Comparison of ENCODE assay signal across 16 cellular contexts in genomic region chr9:14258840-14259239, GRCh38. TPM values are rescaled to one million over a fixed set of nuclear protein-coding genes. Genes with fewer than 3 reads are reported as not detected.
A peak's percentile ranks its signal among the peaks of the same experiment; 100 is the strongest.
DNase-seq lines count a peak whose midpoint lies in the region; ATAC-seq and TF ChIP-seq lines count a peak whose summit lies in the region.
"Had no signal": no experiment of that assay in that cellular context is flagged by ENCODE, and none has a peak within 500 bp of the region (broad histone marks: within the 10 kb centered on the region; RNA-seq: fewer than 3 reads in every experiment).

No MANE protein-coding gene starts in this region.

- WGBS in esophagus muscularis mucosa: 57% methylated on average over 2 of the region's 2 CpGs

- DNase-seq in RWPE2 (ENCODE audit: low spot score) (no peak), esophagus muscularis mucosa (ENCODE audit: extremely low spot score) (no peak), WERI-Rb-1 (no peak), Ammon's horn (ENCODE audit: low spot score) (no peak)
- DNase-seq in stimulated activated naive B cell treated with anti-CD40 and anti-IgM and Interleukin-4, amounts not matched to agents 10 μg/mL and 1 μg/mL and 100 μg/mL, for 72 hours: no peak
- DNase-seq: ACHN; activated naive CD8-positive, alpha-beta T cell treated with anti-CD3 and anti-CD28 coated beads, Interleukin-2, amount 10 ng/mL, durations not matched to agents 7 days and 5 days; CD4-positive, alpha-beta T cell; DMS79; left lung; naive B cell; posterior cingulate gyrus had no signal

- H2AFZ ChIP-seq in ACC112 (ENCODE audit: low read length, unreplicated experiment): no peak overlapping the region

- no peak overlapping the region for H3K4me3 Mint-ChIP-seq in nephron
- no peak overlapping the region for H3K4me3 Mint-ChIP-seq in stimulated activated naive B cell treated with anti-CD40 and anti-IgM and Interleukin-4, amounts not matched to agents 10 μg/mL and 1 μg/mL and 100 μg/mL, for 72 hours
- H3K4me3 Mint-ChIP-seq: activated naive CD8-positive, alpha-beta T cell treated with anti-CD3 and anti-CD28 coated beads, Interleukin-2, amount 10 ng/mL, durations not matched to agents 7 days and 5 days; CD4-positive, alpha-beta T cell; naive B cell; stimulated activated memory B cell treated with anti-CD40 and anti-IgM and Interleukin-4, amounts not matched to agents 10 μg/mL and 1 μg/mL and 100 μg/mL, for 72 hours had no signal

- intact Hi-C loops in esophagus muscularis mucosa (cut with DNase I): loop anchor here (5.0 kb wide), 1 partner anchor 48 kb away; no protein-coding TSS in a partner anchor

- no peak for TF ChIP-seq EP300 in esophagus muscularis mucosa (IDR thresholded peaks at IDR 0.05)

- peaks cover 68% of the 10 kb centered on the region for H3K4me1 Mint-ChIP-seq in nephron
- no peaks in the 10 kb centered on the region for H3K4me1 Mint-ChIP-seq in stimulated activated naive B cell treated with anti-CD40 and anti-IgM and Interleukin-4, amounts not matched to agents 10 μg/mL and 1 μg/mL and 100 μg/mL, for 72 hours
- H3K4me1 Mint-ChIP-seq: activated naive CD8-positive, alpha-beta T cell treated with anti-CD3 and anti-CD28 coated beads, Interleukin-2, amount 10 ng/mL, durations not matched to agents 7 days and 5 days; naive B cell; stimulated activated memory B cell treated with anti-CD40 and anti-IgM and Interleukin-4, amounts not matched to agents 10 μg/mL and 1 μg/mL and 100 μg/mL, for 72 hours had no signal

- H3K27ac ChIP-seq in ACC112 (ENCODE audit: low read depth, low read length): peak overlapping the region; percentile 52
- H3K27ac ChIP-seq in RWPE2 (ENCODE audit: poor library complexity, severe bottlenecking): peak overlapping the region; percentile 21
- peak overlapping the region in 3 of 4 donors; percentile 28 to 73 (median 28) for H3K27ac ChIP-seq in esophagus muscularis mucosa (replicated peaks in 1 of 4)
- H3K27ac ChIP-seq in WERI-Rb-1: no peak overlapping the region
- H3K27ac ChIP-seq: left lung had no signal

- TF ChIP-seq POLR2A in esophagus muscularis mucosa (IDR thresholded peaks at IDR 0.05; ENCODE audit: low read depth): no peak

- H3K4me3 ChIP-seq in ACC112 (ENCODE audit: low read depth, low read length) (peak overlapping the region; percentile 16; the same call in 1 of the 2 replicates), RWPE2 (ENCODE audit: severe bottlenecking) (no peak overlapping the region), esophagus muscularis mucosa (no peak overlapping the region), WERI-Rb-1 (ENCODE audit: low read depth, low read length) (no peak overlapping the region)
- H3K4me3 ChIP-seq: left lung had no signal

- H3K9me3 ChIP-seq in RWPE2 (ENCODE audit: severe bottlenecking) (no peaks in the 10 kb centered on the region), esophagus muscularis mucosa (no peaks in the 10 kb centered on the region), WERI-Rb-1 (ENCODE audit: severe bottlenecking) (no peaks in the 10 kb centered on the region)
- H3K9me3 ChIP-seq: left lung had no signal

- H3K27me3 Mint-ChIP-seq in nephron (ENCODE audit: low read depth): peaks cover 5% of the 10 kb centered on the region
- H3K27me3 Mint-ChIP-seq in stimulated activated naive B cell treated with anti-CD40 and anti-IgM and Interleukin-4, amounts not matched to agents 10 μg/mL and 1 μg/mL and 100 μg/mL, for 72 hours: no peaks in the 10 kb centered on the region
- H3K27me3 Mint-ChIP-seq: activated naive CD8-positive, alpha-beta T cell treated with anti-CD3 and anti-CD28 coated beads, Interleukin-2, amount 10 ng/mL, durations not matched to agents 7 days and 5 days; CD4-positive, alpha-beta T cell; naive B cell; stimulated activated memory B cell treated with anti-CD40 and anti-IgM and Interleukin-4, amounts not matched to agents 10 μg/mL and 1 μg/mL and 100 μg/mL, for 72 hours had no signal

- TF ChIP-seq CTCF in RWPE2 (IDR thresholded peaks at IDR 0.05; ENCODE audit: poor library complexity, severe bottlenecking) (no peak), esophagus muscularis mucosa (IDR thresholded peaks at IDR 0.05) (no peak), nephron (IDR thresholded peaks at IDR 0.05; ENCODE audit: unreplicated experiment in 3 of 3) (no peak), WERI-Rb-1 (IDR thresholded peaks at IDR 0.05; ENCODE audit: low read depth, low read length) (no peak)

- no peaks in the 10 kb centered on the region for H3K27me3 ChIP-seq in ACC112 (ENCODE audit: insufficient read depth, low read length)
- no peaks in the 10 kb centered on the region for H3K27me3 ChIP-seq in RWPE2 (ENCODE audit: insufficient read depth, poor library complexity, severe bottlenecking)
- no peaks in the 10 kb centered on the region for H3K27me3 ChIP-seq in esophagus muscularis mucosa
- no peaks in the 10 kb centered on the region for H3K27me3 ChIP-seq in WERI-Rb-1 (ENCODE audit: insufficient read depth, low read depth, severe bottlenecking)
- H3K27me3 ChIP-seq: left lung had no signal

- H3K36me3 ChIP-seq in ACC112 (ENCODE audit: insufficient read depth, low read length) (no peaks in the 10 kb centered on the region), RWPE2 (ENCODE audit: low read depth) (peaks cover 23% of the 10 kb centered on the region), esophagus muscularis mucosa (no peaks in the 10 kb centered on the region), WERI-Rb-1 (no peaks in the 10 kb centered on the region)
- H3K36me3 ChIP-seq: left lung had no signal

- ATAC-seq in RWPE2 (ENCODE audit: low read depth): peak; percentile 76
- ATAC-seq in GM18520 (IDR thresholded peaks at IDR 0.05; ENCODE audit: unreplicated experiment): no peak
- ATAC-seq in stimulated activated naive B cell treated with anti-CD40 and anti-IgM and Interleukin-4, amounts not matched to agents 10 μg/mL and 1 μg/mL and 100 μg/mL, for 72 hours (replicated peaks): no peak
- ATAC-seq: left lung; stimulated activated memory B cell treated with anti-CD40 and anti-IgM and Interleukin-4, amounts not matched to agents 10 μg/mL and 1 μg/mL and 100 μg/mL, for 72 hours had no signal

- H3K79me2 ChIP-seq in ACC112 (ENCODE audit: control insufficient read depth, insufficient read depth, low read length, unreplicated experiment): peaks cover 61% of the 10 kb centered on the region

- H3K27ac Mint-ChIP-seq in nephron: peak overlapping the region in 2 of 3 experiments; percentile 33 to 56
- no peak overlapping the region for H3K27ac Mint-ChIP-seq in stimulated activated naive B cell treated with anti-CD40 and anti-IgM and Interleukin-4, amounts not matched to agents 10 μg/mL and 1 μg/mL and 100 μg/mL, for 72 hours
- H3K27ac Mint-ChIP-seq: activated naive CD8-positive, alpha-beta T cell treated with anti-CD3 and anti-CD28 coated beads, Interleukin-2, amount 10 ng/mL, durations not matched to agents 7 days and 5 days; CD4-positive, alpha-beta T cell; stimulated activated memory B cell treated with anti-CD40 and anti-IgM and Interleukin-4, amounts not matched to agents 10 μg/mL and 1 μg/mL and 100 μg/mL, for 72 hours had no signal

- no peaks in the 10 kb centered on the region for H3K9me3 Mint-ChIP-seq in nephron
- no peaks in the 10 kb centered on the region for H3K9me3 Mint-ChIP-seq in stimulated activated naive B cell treated with anti-CD40 and anti-IgM and Interleukin-4, amounts not matched to agents 10 μg/mL and 1 μg/mL and 100 μg/mL, for 72 hours
- H3K9me3 Mint-ChIP-seq: activated naive CD8-positive, alpha-beta T cell treated with anti-CD3 and anti-CD28 coated beads, Interleukin-2, amount 10 ng/mL, durations not matched to agents 7 days and 5 days; CD4-positive, alpha-beta T cell; stimulated activated memory B cell treated with anti-CD40 and anti-IgM and Interleukin-4, amounts not matched to agents 10 μg/mL and 1 μg/mL and 100 μg/mL, for 72 hours had no signal

- H3K36me3 Mint-ChIP-seq in nephron (ENCODE audit: low read depth): peaks cover 29% of the 10 kb centered on the region
- no peaks in the 10 kb centered on the region for H3K36me3 Mint-ChIP-seq in stimulated activated naive B cell treated with anti-CD40 and anti-IgM and Interleukin-4, amounts not matched to agents 10 μg/mL and 1 μg/mL and 100 μg/mL, for 72 hours
- H3K36me3 Mint-ChIP-seq: activated naive CD8-positive, alpha-beta T cell treated with anti-CD3 and anti-CD28 coated beads, Interleukin-2, amount 10 ng/mL, durations not matched to agents 7 days and 5 days; naive B cell; stimulated activated memory B cell treated with anti-CD40 and anti-IgM and Interleukin-4, amounts not matched to agents 10 μg/mL and 1 μg/mL and 100 μg/mL, for 72 hours had no signal

- H3K4me1 ChIP-seq in ACC112 (ENCODE audit: control insufficient read depth, insufficient read depth, low read length, unreplicated experiment) (peaks cover 49% of the 10 kb centered on the region), RWPE2 (ENCODE audit: insufficient read depth, poor library complexity, severe bottlenecking) (peaks cover 37% of the 10 kb centered on the region), esophagus muscularis mucosa (peaks cover 41 to 62% (median 57%) of the 10 kb centered on the region in 4 donors)
- H3K4me1 ChIP-seq: left lung had no signal

RNA-seq across cellular contexts. Expression of gene NFIB, which starts 55.1 kb away (rescaled TPM):
- total RNA-seq in esophagus muscularis mucosa: 10 to 100 TPM; 38.1 to 64.4 (median 55.8) TPM
- total RNA-seq: activated naive CD8-positive, alpha-beta T cell treated with anti-CD3 and anti-CD28 coated beads, Interleukin-2, amount 10 ng/mL, durations not matched to agents 7 days and 5 days; CD4-positive, alpha-beta T cell had no signal
